ENCODE assay signal across 15 cellular contexts in genomic region chr4:74062954-74063353, GRCh38. TPM values are rescaled to one million over a fixed set of nuclear protein-coding genes. Genes with fewer than 3 reads are reported as not detected.
DNase-seq lines count a peak whose midpoint lies in the region; ATAC-seq, FAIRE-seq and TF ChIP-seq lines count a peak whose summit lies in the region.
"Had no signal": no experiment of that assay in that cellular context is flagged by ENCODE, and none has a peak within 500 bp of the region (broad histone marks: within the 10 kb centered on the region; RNA-seq: fewer than 3 reads in every experiment).

No MANE protein-coding gene starts in this region.

- intact Hi-C loops in HCT116 (cut with micrococcal nuclease) = no loop called here
- intact Hi-C loops in body of pancreas (cut with DNase I) = no loop called here
- intact Hi-C loops in mucosa of descending colon (cut with DNase I, micrococcal nuclease) = no loop called here
- intact Hi-C loops in dorsolateral prefrontal cortex (cut with DNase I) = no loop called here

- no peak for TF ChIP-seq CTCF in A549 (IDR thresholded peaks at IDR 0.05)
- no peak for TF ChIP-seq CTCF in HCT116 (IDR thresholded peaks at IDR 0.05 in 2 of 3, conservative IDR thresholded peaks at IDR 0.05 in 1 of 3; ENCODE audit: borderline replicate concordance in 1 of 3, insufficient read depth in 1 of 3, low read depth in 2 of 3, low read length in 2 of 3)
- no peak for TF ChIP-seq CTCF in body of pancreas (IDR thresholded peaks at IDR 0.05)
- no peak for TF ChIP-seq CTCF in mucosa of descending colon (IDR thresholded peaks at IDR 0.05)
- TF ChIP-seq CTCF in dorsolateral prefrontal cortex (IDR thresholded peaks at IDR 0.05 in 54 of 56, conservative IDR thresholded peaks at IDR 0.05 in 2 of 56; ENCODE audit: low read depth in 1 of 56, partially characterized antibody in 56 of 56) = no peak

- H3K9ac ChIP-seq in HCT116 (ENCODE audit: low read length) = no peak overlapping the region
- H3K9ac ChIP-seq: BLaER1 treated with 17β-estradiol and CSF1 and Interleukin-3, amounts not matched to agents 10 nM and 100 nM had no signal

- H2AFZ ChIP-seq in HCT116 (ENCODE audit: low read depth, low read length, poor library complexity, severe bottlenecking) = peak overlapping the region; percentile 51

- H3K4me3 ChIP-seq in A549 (no peak overlapping the region), HCT116 (replicated peaks in 1 of 2; ENCODE audit: low read depth in 1 of 2, low read length in 2 of 2) (no peak overlapping the region), body of pancreas (no peak overlapping the region), mucosa of descending colon (no peak overlapping the region), dorsolateral prefrontal cortex (no peak overlapping the region)
- H3K4me3 ChIP-seq: BLaER1 treated with 17β-estradiol and CSF1 and Interleukin-3, amounts not matched to agents 10 nM and 100 nM had no signal

- no peak for FAIRE-seq in A549 (lab: Jason Lieb, UNC)
- FAIRE-seq: HTR-8/SVneo had no signal

- RAD21 ChIA-PET in HCT116 (lab: Charles Lee; ENCODE audit: low non-redundant PET in 1 of 2, low total read pairs in 2 of 2, uncharacterized antibody in 2 of 2, unreplicated experiment in 2 of 2) = no interaction called here

- TF ChIP-seq EP300 in A549 (IDR thresholded peaks at IDR 0.05) = no peak

- ATAC-seq in A549 (no peak), HCT116 (no peak), body of pancreas (peak; percentile 62), mucosa of descending colon (peak; percentile 66)

- H3K27ac ChIP-seq in A549 = peak overlapping the region; percentile 32 to 39; a peak in 4 of 6 replicates
- no peak overlapping the region for H3K27ac ChIP-seq in HCT116 (ENCODE audit: low read depth, low read length)
- H3K27ac ChIP-seq in body of pancreas = no peak overlapping the region
- H3K27ac ChIP-seq in dorsolateral prefrontal cortex = no peak overlapping the region
- H3K27ac ChIP-seq: BLaER1 treated with 17β-estradiol and CSF1 and Interleukin-3, amounts not matched to agents 10 nM and 100 nM had no signal

- H3K9me2 ChIP-seq in HCT116 (ENCODE audit: insufficient read depth) = no peaks in the 10 kb centered on the region

- DNase-seq in A549 (ENCODE audit: low read depth in 1 of 2, low spot score in 1 of 2) (no peak), HCT116 (ENCODE audit: low read depth, low spot score) (no peak), body of pancreas (no peak), mucosa of descending colon (no peak), mesenteric fat pad (ENCODE audit: low spot score) (no peak), dorsolateral prefrontal cortex (no peak)
- DNase-seq in activated CD4-positive, alpha-beta T cell treated with anti-CD3 and anti-CD28 coated beads, Interleukin-2, amount 50 U/mL, for 1 hour = no peak
- DNase-seq: 8988T; ACHN; Calu3; CD4-positive, CD25-positive, alpha-beta regulatory T cell; DMS 273 treated with DMSO at 0.1 percent for 48 hours; H7 had no signal

- no peaks in the 10 kb centered on the region for H4K20me1 ChIP-seq in HCT116 (ENCODE audit: insufficient read depth)
- H4K20me1 ChIP-seq: BLaER1 treated with 17β-estradiol and CSF1 and Interleukin-3, amounts not matched to agents 10 nM and 100 nM had no signal

- POLR2A ChIA-PET in A549 (lab: Yijun Ruan, JAX) = interaction anchor here (1.6 kb wide), 1 partner anchor 24 kb away, joined by 3 read pairs; the partner anchor contains the start of gene CXCL3
- POLR2A ChIA-PET in HCT116 (lab: Charles Lee) = interaction anchor here (0.6 kb wide), 1 partner anchor 335 kb away, joined by 3 read pairs; no protein-coding TSS in a partner anchor

- H3K4me2 ChIP-seq in A549 (peak overlapping the region; percentile 47), HCT116 (ENCODE audit: low read length) (no peak overlapping the region)
- H3K4me2 ChIP-seq: BLaER1 treated with 17β-estradiol and CSF1 and Interleukin-3, amounts not matched to agents 10 nM and 100 nM had no signal

- no peaks in the 10 kb centered on the region for H3K79me2 ChIP-seq in HCT116 (ENCODE audit: insufficient read depth, low read length)

- H3K4me1 ChIP-seq in A549 (peaks cover 21% of the 10 kb centered on the region), HCT116 (ENCODE audit: control insufficient read depth in 1 of 2, insufficient read depth in 2 of 2, low read length in 2 of 2) (peaks cover 2 to 10% of the 10 kb centered on the region in 2 experiments; a peak in 2 of 4 replicates), body of pancreas (peaks cover 9% of the 10 kb centered on the region), mucosa of descending colon (ENCODE audit: low read depth) (no peaks in the 10 kb centered on the region)

- H3K27me3 ChIP-seq in HCT116 (ENCODE audit: insufficient read depth, low read length) (no peaks in the 10 kb centered on the region), body of pancreas (no peaks in the 10 kb centered on the region), dorsolateral prefrontal cortex (no peaks in the 10 kb centered on the region)
- H3K27me3 ChIP-seq: BLaER1 treated with 17β-estradiol and CSF1 and Interleukin-3, amounts not matched to agents 10 nM and 100 nM had no signal

- H3K36me3 ChIP-seq in HCT116 (ENCODE audit: control insufficient read depth in 1 of 2, insufficient read depth in 2 of 2, low read length in 2 of 2) = no peaks in the 10 kb centered on the region
- H3K36me3 ChIP-seq in body of pancreas (replicated peaks in 1 of 2; ENCODE audit: insufficient read depth in 1 of 2, low read depth in 2 of 2) = no peaks in the 10 kb centered on the region
- H3K36me3 ChIP-seq in mucosa of descending colon (ENCODE audit: low read depth) = no peaks in the 10 kb centered on the region
- H3K36me3 ChIP-seq: BLaER1 treated with 17β-estradiol and CSF1 and Interleukin-3, amounts not matched to agents 10 nM and 100 nM had no signal

- peaks cover 15% of the 10 kb centered on the region; the same call in 2 of the 3 replicates for H3K9me3 ChIP-seq in A549
- no peaks in the 10 kb centered on the region for H3K9me3 ChIP-seq in HCT116 (ENCODE audit: control insufficient read depth in 1 of 2, insufficient read depth in 1 of 2, low read depth in 1 of 2, low read length in 2 of 2)
- no peaks in the 10 kb centered on the region for H3K9me3 ChIP-seq in body of pancreas
- no peaks in the 10 kb centered on the region for H3K9me3 ChIP-seq in mucosa of descending colon

- TF ChIP-seq RAD21 in A549 (conservative IDR thresholded peaks at IDR 0.05 in 1 of 2, IDR thresholded peaks at IDR 0.05 in 1 of 2) (no peak), HCT116 (IDR thresholded peaks at IDR 0.05; ENCODE audit: low read depth) (no peak)

- no peak for TF ChIP-seq POLR2A in A549 (IDR thresholded peaks at IDR 0.05; ENCODE audit: low read length)
- no peak for TF ChIP-seq POLR2A in HCT116 (IDR thresholded peaks at IDR 0.05; ENCODE audit: borderline replicate concordance, extremely low read depth, insufficient read depth, insufficient read length)
- TF ChIP-seq POLR2A in body of pancreas (IDR thresholded peaks at IDR 0.05) = no peak

- CTCF ChIA-PET in A549 (lab: Yijun Ruan, JAX) = interaction anchor here (1.0 to 2.4 kb wide), 3 partner anchors 21 to 26 kb away, joined by 3 to 6 read pairs (median 3); partner anchors contain the start of gene CXCL3
- CTCF ChIA-PET in HCT116 (lab: Charles Lee) = no interaction called here

- no TSS peak for BruUV-seq in HCT116 (replicated peaks; lab: Mats Ljungman, UMichigan)

TF ChIP-seq in A549, 52 proteins besides CTCF, POLR2A, EP300 and RAD21 (continues in another document):
- TF ChIP-seq TFCP2L1 (CRISPR knock-in tag; IDR thresholded peaks at IDR 0.05) (no peak), MYC (IDR thresholded peaks at IDR 0.05; ENCODE audit: borderline replicate concordance, low read length) (no peak)

TF ChIP-seq in HCT116, 20 proteins besides CTCF, POLR2A, EP300 and RAD21:
- TF ChIP-seq TCF7L2 (IDR thresholded peaks at IDR 0.05; ENCODE audit: borderline replicate concordance, extremely low read depth, insufficient read depth, insufficient read length) (no peak), EZH2phosphoT487 (IDR thresholded peaks at IDR 0.05; ENCODE audit: borderline replicate concordance) (no peak), ATF3 (IDR thresholded peaks at IDR 0.05) (no peak), CBX3 (IDR thresholded peaks at IDR 0.05; ENCODE audit: low read depth) (no peak), FOSL1 (IDR thresholded peaks at IDR 0.05; ENCODE audit: low read depth) (no peak), SP1 (IDR thresholded peaks at IDR 0.05; ENCODE audit: low read depth) (no peak), SRF (IDR thresholded peaks at IDR 0.05; ENCODE audit: low read depth) (no peak), EGR1 (IDR thresholded peaks at IDR 0.05; ENCODE audit: low read depth) (no peak)

RNA-seq across cellular contexts. Expression of gene CXCL3, which starts 24.5 kb away (rescaled TPM):
- polyA plus RNA-seq in A549 (2011; rRNA removed) (14.9 and 17.9 TPM in 2 replicates), A549 (2017; fragmentation: RNase III; extraction: RNeasy Plus Mini Kit Qiagen cat#74134 plus additional on column Dnase treatment) (5.1 to 5.5 TPM (median 5.2 TPM) in 3 replicates)
- polyA plus RNA-seq in A549 (2012; cell fraction: cytosol; rRNA removed) = 16.5 and 19.9 TPM in 2 replicates
- 19.9 and 29.2 TPM in 2 replicates for polyA plus RNA-seq in A549 (2012; cell fraction: nucleus; rRNA removed)
- polyA minus RNA-seq in A549 (2011; rRNA and poly(A)+ RNA removed) = 7.2 and 7.9 TPM in 2 replicates
- total RNA-seq in HCT116 (2021; ENCODE audit: unreplicated experiment) (1.9 TPM), body of pancreas (1 to 10 TPM in 1 of 2 donors, not detected in 1; 1.6 TPM), mucosa of descending colon (10 to 100 TPM in 1 of 3 donors, 1 to 10 TPM in 2; 2.7 to 30.8 (median 3.9) TPM), mesenteric fat pad (15.1 TPM), dorsolateral prefrontal cortex (10 to 100 TPM in 1 of 120 experiments, 1 to 10 TPM in 22, under 1 TPM in 39, not detected in 58; 0.29 to 10.3 (median 0.87) TPM)
- polyA plus RNA-seq in HCT116 (2012) = 1.7 and 1.9 TPM in 2 replicates
- total RNA-seq: CD4-positive, CD25-positive, alpha-beta regulatory T cell had no signal
- polyA plus RNA-seq: CD4-positive, CD25-positive, alpha-beta regulatory T cell had no signal

RNA-seq across cellular contexts. Expression of gene CXCL2, which starts 36.0 kb away (rescaled TPM):
- 59.5 and 122 TPM in 2 replicates for polyA plus RNA-seq in A549 (2011; rRNA removed)
- polyA plus RNA-seq in A549 (2012; cell fraction: cytosol; rRNA removed) = 75.6 and 94.7 TPM in 2 replicates
- 202 and 263 TPM in 2 replicates for polyA plus RNA-seq in A549 (2012; cell fraction: nucleus; rRNA removed)
- polyA plus RNA-seq in A549 (2017; fragmentation: RNase III; extraction: RNeasy Plus Mini Kit Qiagen cat#74134 plus additional on column Dnase treatment) = 9.3 to 10.6 TPM (median 9.4 TPM) in 3 replicates
- 17.2 and 37.1 TPM in 2 replicates for polyA minus RNA-seq in A549 (2011; rRNA and poly(A)+ RNA removed)
- 1.8 TPM for total RNA-seq in HCT116 (2021; ENCODE audit: unreplicated experiment)
- 3.1 and 5.9 TPM in 2 replicates for polyA plus RNA-seq in HCT116 (2012)
- total RNA-seq in body of pancreas = 10 to 100 TPM; 27.4 to 39.4 TPM
- total RNA-seq in mucosa of descending colon = 10 to 100 TPM in 1 of 3 donors, 1 to 10 TPM in 2; 3.2 to 30.7 (median 7.8) TPM
- 145 TPM for total RNA-seq in mesenteric fat pad
- 10 to 100 TPM in 12 of 120 experiments, 1 to 10 TPM in 96, under 1 TPM in 11, not detected in 1; 0.43 to 55.5 (median 2.9) TPM for total RNA-seq in dorsolateral prefrontal cortex
- total RNA-seq: H7 had no signal
- polyA plus RNA-seq: CD4-positive, CD25-positive, alpha-beta regulatory T cell had no signal

Comparison
In these comparisons a context has a peak if more than half of its experiments do, and no peak if none do; other contexts are left out.
1. ATAC-seq: peak in body of pancreas (single experiment) and mucosa of descending colon (single experiment); none in A549 (0 of 2) and HCT116 (single experiment).
2. H3K27ac ChIP-seq: peak in A549 (2 of 2); none in HCT116 (single experiment), body of pancreas (0 of 4) and dorsolateral prefrontal cortex (0 of 59).